Comparison of ENCODE assay signal across 1 cellular context in genomic region chr18:50560681-50561629, GRCh38.
TF ChIP-seq lines count a peak whose summit lies in the region.

No MANE protein-coding gene starts in this region.

TF ChIP-seq in GM12878, 131 proteins besides CTCF, POLR2A, EP300 and RAD21 (continued from another document):
- TF ChIP-seq E2F8 (IDR thresholded peaks at IDR 0.05; ENCODE audit: low read depth, partially characterized antibody): no peak
- TF ChIP-seq ZNF384 (IDR thresholded peaks at IDR 0.05; ENCODE audit: borderline replicate concordance, low read depth, low read length): no peak
- TF ChIP-seq MEF2B (IDR thresholded peaks at IDR 0.05; ENCODE audit: partially characterized antibody, poor library complexity, severe bottlenecking): no peak
- TF ChIP-seq HCFC1 (IDR thresholded peaks at IDR 0.05; ENCODE audit: low read length): no peak
- no peak for TF ChIP-seq ZZZ3 (IDR thresholded peaks at IDR 0.05; ENCODE audit: control insufficient read depth, insufficient read length, low read depth)
- TF ChIP-seq RAD51 (IDR thresholded peaks at IDR 0.05): no peak
- TF ChIP-seq FOXM1 (IDR thresholded peaks at IDR 0.05; ENCODE audit: low read depth, low read length): no peak
- TF ChIP-seq IRF4 (IDR thresholded peaks at IDR 0.05; ENCODE audit: low read depth, low read length): no peak
- TF ChIP-seq, protein P1, sequence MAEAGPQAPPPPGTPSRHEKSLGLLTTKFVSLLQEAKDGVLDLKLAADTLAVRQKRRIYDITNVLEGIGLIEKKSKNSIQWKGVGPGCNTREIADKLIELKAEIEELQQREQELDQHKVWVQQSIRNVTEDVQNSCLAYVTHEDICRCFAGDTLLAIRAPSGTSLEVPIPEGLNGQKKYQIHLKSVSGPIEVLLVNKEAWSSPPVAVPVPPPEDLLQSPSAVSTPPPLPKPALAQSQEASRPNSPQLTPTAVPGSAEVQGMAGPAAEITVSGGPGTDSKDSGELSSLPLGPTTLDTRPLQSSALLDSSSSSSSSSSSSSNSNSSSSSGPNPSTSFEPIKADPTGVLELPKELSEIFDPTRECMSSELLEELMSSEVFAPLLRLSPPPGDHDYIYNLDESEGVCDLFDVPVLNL (IDR thresholded peaks at IDR 0.05; ENCODE audit: low read depth, low read length): no peak
TF ChIP-seq in GM12878: peak in this region for 0.
